8 cellular contexts compared by ENCODE assay signal in the genomic region with DNA sequence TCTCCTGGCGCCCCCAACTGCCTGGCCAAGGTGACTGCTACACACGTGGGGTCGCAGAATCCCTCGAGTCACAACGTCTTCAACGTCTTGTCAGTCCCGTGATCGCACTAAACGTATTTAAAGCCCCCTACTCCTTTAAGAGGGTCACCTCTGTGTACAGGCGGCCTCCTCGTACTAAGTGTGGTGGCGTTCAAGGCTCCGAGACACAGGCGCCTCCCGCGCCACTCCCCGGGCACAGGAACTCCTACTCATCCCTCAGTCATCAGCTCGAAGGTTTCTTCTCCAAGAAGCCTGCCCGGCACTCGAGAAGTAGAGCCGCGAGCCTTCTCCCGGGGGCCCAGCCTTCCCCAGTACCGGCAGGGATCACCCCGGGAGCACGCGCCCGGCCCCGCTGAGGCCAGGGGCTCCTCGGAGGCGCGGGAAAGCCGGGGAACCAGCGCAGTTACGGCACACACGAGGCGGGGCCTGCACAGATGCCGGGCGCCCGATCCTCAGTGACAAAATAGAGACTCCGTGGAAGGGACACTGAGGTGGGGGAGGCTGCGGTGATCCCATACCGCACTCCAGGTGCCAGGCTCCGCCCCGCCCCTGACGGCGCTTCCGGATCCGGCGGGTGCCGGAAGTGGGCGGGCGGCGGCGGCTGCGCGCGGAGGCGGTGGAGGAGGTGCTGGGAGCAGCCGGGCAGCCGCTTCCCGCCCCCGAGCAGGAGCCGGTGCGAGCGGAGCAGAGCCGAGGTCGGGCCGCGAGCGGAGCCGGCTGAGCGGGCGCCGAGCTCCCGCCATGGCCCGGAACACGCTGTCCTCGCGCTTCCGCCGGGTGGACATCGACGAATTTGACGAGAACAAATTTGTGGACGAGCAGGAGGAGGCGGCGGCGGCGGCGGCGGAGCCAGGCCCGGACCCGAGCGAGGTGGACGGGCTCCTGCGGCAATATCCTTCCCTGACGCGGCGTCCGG. TPM values are rescaled to one million over a fixed set of nuclear protein-coding genes. Genes with fewer than 3 reads are reported as not detected.
DNase-seq lines count a peak whose midpoint lies in the region.

No MANE protein-coding gene starts in this region.

- H3K27me3 ChIP-seq in GM23248 (replicated peaks; ENCODE audit: insufficient read depth): no peaks in the 10 kb centered on the region
- H3K27me3 ChIP-seq in SJCRH30: no peaks in the 10 kb centered on the region
- H3K27me3 ChIP-seq in neuronal stem cell (ENCODE audit: control insufficient read depth in 3 of 3, insufficient read depth in 3 of 3, low read depth in 1 of 3, low read length in 3 of 3): no peaks in the 10 kb centered on the region
- H3K27me3 ChIP-seq in subcutaneous abdominal adipose tissue (ENCODE audit: control insufficient read depth in 5 of 5, insufficient read depth in 4 of 5, low read length in 5 of 5): no peaks in the 10 kb centered on the region

- H3K4me2 ChIP-seq in GM23248 (ENCODE audit: unreplicated experiment) (peak overlapping the region; percentile 99), neuronal stem cell (ENCODE audit: insufficient read depth, low read length, poor library complexity, severe bottlenecking) (peak overlapping the region; percentile 95)

- H4K91ac ChIP-seq in neuronal stem cell (ENCODE audit: low read depth, low read length, poor library complexity): no peak overlapping the region

- peak overlapping the region; percentile 79 for H3K14ac ChIP-seq in neuronal stem cell (ENCODE audit: low read length)

- H3K9me2 ChIP-seq in GM23248 (ENCODE audit: insufficient read depth): no peaks in the 10 kb centered on the region

- H3K4ac ChIP-seq in neuronal stem cell (ENCODE audit: low read length): peak overlapping the region; percentile 20

- peak overlapping the region; percentile 95 for H3K27ac ChIP-seq in GM23248
- H3K27ac ChIP-seq in SJCRH30: peak overlapping the region; percentile 74
- H3K27ac ChIP-seq in neuronal stem cell (replicated peaks; ENCODE audit: low read length): peak overlapping the region; percentile 71
- peak overlapping the region; percentile 97 for H3K27ac ChIP-seq in subcutaneous abdominal adipose tissue (ENCODE audit: low read depth, low read length)

- H3K4me3 ChIP-seq in GM23248: peak overlapping the region; percentile 98
- H3K4me3 ChIP-seq in SJCRH30: peak overlapping the region; percentile 83
- peak overlapping the region; percentile 85 to 100 for H3K4me3 ChIP-seq in neuronal stem cell (ENCODE audit: low read length in 2 of 2)
- peak overlapping the region; percentile 82 to 93 (median 91) for H3K4me3 ChIP-seq in subcutaneous abdominal adipose tissue (ENCODE audit: low read depth in 1 of 5, low read length in 5 of 5)

- H4K20me1 ChIP-seq in GM23248 (ENCODE audit: insufficient read depth): peaks cover 5% of the 10 kb centered on the region; the same call in 1 of the 2 replicates

- peaks cover 14% of the 10 kb centered on the region for H3K79me1 ChIP-seq in neuronal stem cell (ENCODE audit: low read depth, low read length)

- no peak overlapping the region for H2BK120ac ChIP-seq in neuronal stem cell (ENCODE audit: low read depth, low read length)

- WGBS in GM23248 (ENCODE audit: low coverage in 1 of 2, low lambda C conversion rate in 2 of 2, missing lambda C conversion rate in 2 of 2), 2 experiments: 0 to 2% methylated on average over 88 to 94 of the region's 101 CpGs
- no CpG with 5 or more reads among the region's 101 CpGs for WGBS in neuronal stem cell (ENCODE audit: extremely low coverage in 2 of 2, insufficient read length in 2 of 2, insufficient replicate concordance in 1 of 2), 2 donors

- H3K18ac ChIP-seq in neuronal stem cell (ENCODE audit: low read length): peak overlapping the region; percentile 94

- H3K9ac ChIP-seq in ES-I3 (ENCODE audit: low read depth, low read length) (peak overlapping the region; percentile 96), GM23248 (peak overlapping the region; percentile 95), neuronal stem cell (ENCODE audit: low read depth, low read length, poor library complexity) (peak overlapping the region; percentile 97), subcutaneous abdominal adipose tissue (ENCODE audit: low read length in 5 of 5) (peak overlapping the region; percentile 97 to 99 (median 98))

- H3K4me1 ChIP-seq in ES-I3 (ENCODE audit: insufficient read depth, low read length) (peaks cover 12% of the 10 kb centered on the region), GM23248 (ENCODE audit: insufficient read depth) (peaks cover 26% of the 10 kb centered on the region), SJCRH30 (peaks cover 5% of the 10 kb centered on the region), neuronal stem cell (ENCODE audit: control insufficient read depth in 2 of 2, insufficient read depth in 1 of 2, low read depth in 1 of 2, low read length in 2 of 2) (peaks cover 10 to 11% of the 10 kb centered on the region in 2 donors), subcutaneous abdominal adipose tissue (ENCODE audit: control insufficient read depth in 5 of 5, insufficient read depth in 5 of 5, low read length in 5 of 5) (peaks cover 10 to 53% (median 40%) of the 10 kb centered on the region in 5 donors)

- DNase-seq in GM23248 (peak; percentile 93), LHCN-M2 (ENCODE audit: low read depth) (peak; percentile 72), SJCRH30 (peak; percentile 89 to 90), foreskin melanocyte (peak; percentile 66), neuronal stem cell (ENCODE audit: low spot score) (peak; percentile 72)
- peak; percentile 93 for DNase-seq in activated naive CD4-positive, alpha-beta T cell treated with Interleukin-2 at 50 U/mL for 16 hours

- H3K9me3 ChIP-seq in ES-I3 (ENCODE audit: control insufficient read depth, insufficient read depth, low read length) (no peaks in the 10 kb centered on the region), GM23248 (ENCODE audit: low read depth) (no peaks in the 10 kb centered on the region), SJCRH30 (replicated peaks) (no peaks in the 10 kb centered on the region), neuronal stem cell (replicated peaks in 1 of 2; ENCODE audit: control insufficient read depth in 2 of 2, insufficient read depth in 1 of 2, low read depth in 1 of 2, low read length in 2 of 2) (no peaks in the 10 kb centered on the region), subcutaneous abdominal adipose tissue (ENCODE audit: control insufficient read depth in 5 of 5, low read length in 5 of 5) (no peaks in the 10 kb centered on the region)

- H2AK5ac ChIP-seq in neuronal stem cell (ENCODE audit: low read depth, low read length): peak overlapping the region; percentile 94

- H3K36me3 ChIP-seq in ES-I3 (ENCODE audit: insufficient read depth, low read length) (no peaks in the 10 kb centered on the region), GM23248 (ENCODE audit: low read depth) (peaks cover 6% of the 10 kb centered on the region; the same call in 1 of the 2 replicates), SJCRH30 (peaks cover 12% of the 10 kb centered on the region), neuronal stem cell (replicated peaks in 1 of 2; ENCODE audit: control insufficient read depth in 2 of 2, insufficient read depth in 2 of 2, low read length in 2 of 2) (peaks cover 12 to 30% of the 10 kb centered on the region in 2 donors), subcutaneous abdominal adipose tissue (ENCODE audit: control insufficient read depth in 5 of 5, insufficient read depth in 5 of 5, low read length in 5 of 5) (peaks cover 0 to 9% (median 6%) of the 10 kb centered on the region in 5 donors)

- peak overlapping the region; percentile 99 for H3K23ac ChIP-seq in neuronal stem cell (ENCODE audit: low read depth, low read length, poor library complexity)

- peaks cover 25% of the 10 kb centered on the region for H3F3A ChIP-seq in GM23248 (ENCODE audit: insufficient read depth)

- H4K8ac ChIP-seq in neuronal stem cell (ENCODE audit: low read depth, low read length): peak overlapping the region; percentile 94

- in situ Hi-C loops in GM23248 (cut with MboI): loop anchor here (10.0 kb wide), 1 partner anchor 506 kb away; no protein-coding TSS in a partner anchor

- peaks cover 64% of the 10 kb centered on the region for H3K79me2 ChIP-seq in GM23248 (ENCODE audit: insufficient read depth)

- peak overlapping the region; percentile 86 for H2AFZ ChIP-seq in GM23248
- peak overlapping the region; percentile 90 for H2AFZ ChIP-seq in neuronal stem cell (ENCODE audit: low read length)

- H2BK12ac ChIP-seq in neuronal stem cell (ENCODE audit: low read length): peak overlapping the region; percentile 86

- no peak overlapping the region for H2BK15ac ChIP-seq in neuronal stem cell (ENCODE audit: low read length)

- peak overlapping the region; percentile 91 for H2BK5ac ChIP-seq in neuronal stem cell (ENCODE audit: low read length)

RNA-seq across cellular contexts. Expression of a gene that starts 6.9 kb away (rescaled TPM):
- total RNA-seq in GM23248 (2014; rRNA removed; shearing (Covaris generic)): 21.9 and 31.5 TPM in 2 replicates
- 75.0 and 77.6 TPM in 2 replicates for polyA plus RNA-seq in GM23248 (2016; fragmentation: Nextera tagmentation; extraction: Ambion mirVana)
- total RNA-seq in LHCN-M2 (2014; rRNA removed): 37.6 and 39.0 TPM in 2 replicates
- polyA plus RNA-seq in LHCN-M2 (2012): 45.8 TPM
- 54.0 and 58.5 TPM in 2 replicates for total RNA-seq in SJCRH30 (2014; rRNA removed; shearing (Covaris generic))
- 31.9 TPM for polyA plus RNA-seq in neuronal stem cell (2013, experiment 1 of 2)
- polyA plus RNA-seq in neuronal stem cell (2013, experiment 2 of 2): 31.7 TPM

RNA-seq across cellular contexts. Expression of a gene that starts 7.0 kb away (rescaled TPM):
- 1,199 and 1,347 TPM in 2 replicates for total RNA-seq in GM23248 (2014; rRNA removed; shearing (Covaris generic))
- 1,193 and 1,202 TPM in 2 replicates for polyA plus RNA-seq in GM23248 (2016; fragmentation: Nextera tagmentation; extraction: Ambion mirVana)
- total RNA-seq in LHCN-M2 (2014; rRNA removed): 2,204 and 2,858 TPM in 2 replicates
- 3,257 TPM for polyA plus RNA-seq in LHCN-M2 (2012)
- total RNA-seq in SJCRH30 (2014; rRNA removed; shearing (Covaris generic)): 3,495 and 5,082 TPM in 2 replicates
- polyA plus RNA-seq in neuronal stem cell (2013, experiment 1 of 2): 6,578 TPM
- 6,505 TPM for polyA plus RNA-seq in neuronal stem cell (2013, experiment 2 of 2)

RNA-seq across cellular contexts. Expression of a gene that starts 15.5 kb away (rescaled TPM):
- total RNA-seq in GM23248 (2014; rRNA removed; shearing (Covaris generic)): not detected in 2 replicates
- polyA plus RNA-seq in GM23248 (2016; fragmentation: Nextera tagmentation; extraction: Ambion mirVana): not detected in 2 replicates
- total RNA-seq in LHCN-M2 (2014; rRNA removed): not detected in 2 replicates
- polyA plus RNA-seq in LHCN-M2 (2012): not detected
- total RNA-seq in SJCRH30 (2014; rRNA removed; shearing (Covaris generic)): not detected in 2 replicates
- polyA plus RNA-seq in neuronal stem cell (2013, experiment 1 of 2): not detected
- not detected for polyA plus RNA-seq in neuronal stem cell (2013, experiment 2 of 2)

Comparison
In these comparisons a context has a peak if more than half of its experiments do, and no peak if none do; other contexts are left out.
1. Peak in every context shown above with its lines: DNase-seq, H3K4me3 ChIP-seq and H3K27ac ChIP-seq.